ENCODE assay signal across 1 cellular context in the genomic region with DNA sequence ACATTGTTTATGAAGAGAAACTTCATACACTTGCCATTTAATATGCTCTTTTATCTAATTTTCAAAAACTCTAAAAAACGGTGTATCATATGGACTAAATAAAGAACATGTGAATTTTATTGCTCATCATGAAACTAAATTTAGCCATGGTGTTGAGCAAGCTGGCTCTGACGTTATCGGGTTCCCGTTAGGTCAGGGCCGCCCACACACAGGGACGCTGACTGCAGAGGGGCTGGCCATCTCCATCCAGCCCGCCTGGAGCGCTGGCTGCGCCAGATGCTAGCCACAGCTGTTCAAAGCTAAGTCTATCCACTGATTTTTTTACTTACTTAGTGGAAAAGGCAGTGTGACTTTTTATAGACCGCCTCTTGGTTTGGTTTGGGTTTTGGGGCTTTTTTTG.
TF ChIP-seq lines count a peak whose summit lies in the region.

No MANE protein-coding gene starts in this region.

TF ChIP-seq in GM23338, 12 proteins besides CTCF, POLR2A, EP300 and RAD21 (continued from another document):
- TF ChIP-seq ETS1 (IDR thresholded peaks at IDR 0.05), result no peak
